Comparison of ENCODE assay signal across 10 cellular contexts in the genomic region with DNA sequence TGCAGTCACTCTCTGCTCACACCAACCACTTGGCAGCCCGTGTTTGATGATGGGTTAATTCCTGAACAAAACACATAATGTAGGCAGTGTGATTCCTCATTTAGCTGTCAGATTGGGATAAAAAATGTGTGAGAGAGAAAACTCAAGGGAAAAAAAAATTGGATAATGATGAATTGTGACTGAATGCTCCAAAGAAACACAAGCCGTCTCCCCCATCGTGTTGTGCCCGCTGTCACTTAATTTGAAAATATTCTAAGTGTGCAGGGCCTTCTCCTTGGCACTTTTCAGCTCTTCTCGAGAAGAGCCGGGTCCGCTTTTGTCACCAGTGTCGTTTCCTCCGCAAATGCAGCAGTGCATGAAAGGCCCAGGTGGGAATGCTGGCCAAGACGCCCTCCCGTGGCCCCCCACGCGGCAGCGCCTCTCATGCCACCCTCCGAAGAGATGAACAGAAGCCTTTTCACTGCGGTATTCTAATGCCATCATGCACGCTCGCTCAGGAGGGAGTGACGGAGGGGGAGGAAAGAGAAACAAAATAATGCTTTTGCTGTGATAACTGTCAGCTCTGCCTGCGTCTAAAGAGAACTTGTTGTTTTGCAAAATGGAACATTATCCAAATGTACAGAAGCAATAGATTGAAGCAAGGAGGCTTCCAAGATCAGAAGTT.
"Had no signal": no experiment of that assay in that cellular context is flagged by ENCODE, and none has a peak within 500 bp of the region (broad histone marks: within the 10 kb centered on the region; RNA-seq: fewer than 3 reads in every experiment).

No MANE protein-coding gene starts in this region.

- H3K9ac ChIP-seq: parathyroid adenoma had no signal

- H3K9me3 ChIP-seq: adrenal gland, body of pancreas, left ventricle myocardium inferior had no signal

- H3K36me3 ChIP-seq: adrenal gland, left ventricle myocardium inferior had no signal

- H2AFZ ChIP-seq: parathyroid adenoma had no signal

- H3K79me2 ChIP-seq: parathyroid adenoma had no signal

- ATAC-seq: body of pancreas, right cardiac atrium had no signal

- DNase-seq: activated CD4-positive, alpha-beta T cell treated with anti-CD3 and anti-CD28 coated beads, Interleukin-2, amount 10 ng/mL, durations not matched to agents 24 days and 14 days; activated naive CD4-positive, alpha-beta T cell treated with anti-CD3 and anti-CD28 coated beads, Interleukin-2, amount 50 U/mL, for 16 hours; adrenal gland; body of pancreas; erythroblast; left ventricle myocardium inferior; nephron progenitor cell; right cardiac atrium had no signal

- H3K27ac ChIP-seq: adrenal gland, body of pancreas, left ventricle myocardium inferior, parathyroid adenoma had no signal

- H3K27me3 ChIP-seq: adrenal gland, body of pancreas had no signal

- H3K4me1 ChIP-seq: adrenal gland, body of pancreas, left ventricle myocardium inferior, parathyroid adenoma had no signal

- H3K4me3 ChIP-seq: adrenal gland, body of pancreas, left ventricle myocardium inferior, smooth muscle cell had no signal

- H3K4me2 ChIP-seq: smooth muscle cell had no signal
